In genomic region chr2:185687001-185687400, GRCh38 we compare ENCODE assay signal across 1 cellular context. TPM values are rescaled to one million over a fixed set of nuclear protein-coding genes. Genes with fewer than 3 reads are reported as not detected.
"Had no signal": no experiment of that assay in that cellular context is flagged by ENCODE, and none has a peak within 500 bp of the region (broad histone marks: within the 10 kb centered on the region; RNA-seq: fewer than 3 reads in every experiment).

No MANE protein-coding gene starts in this region.

RNA-seq across cellular contexts. Expression of gene FSIP2, which starts 51.6 kb away (rescaled TPM):
- total RNA-seq: activated naive CD8-positive, alpha-beta T cell treated with anti-CD3 and anti-CD28 coated beads for 36 hours had no signal
